ENCODE assay signal across 1 cellular context in the genomic region with DNA sequence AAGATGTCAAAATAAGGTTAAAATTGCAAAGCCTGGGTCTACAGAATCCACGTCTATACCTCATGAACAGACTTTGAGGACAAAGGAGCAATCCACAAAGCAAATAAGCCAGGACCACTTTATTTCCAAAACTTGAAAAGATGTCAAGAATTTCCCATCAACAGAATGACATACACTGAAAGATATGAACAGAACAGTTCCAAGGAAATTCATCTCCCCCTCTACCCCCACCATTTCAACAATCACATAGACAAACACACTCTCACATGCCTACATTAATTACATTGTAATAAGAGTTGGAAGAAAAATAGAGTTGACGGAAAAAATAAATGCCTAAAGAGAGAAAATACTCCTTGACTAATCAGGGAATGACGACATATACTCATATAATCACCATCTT.
TF ChIP-seq lines count a peak whose summit lies in the region.

No MANE protein-coding gene starts in this region.

TF ChIP-seq in IMR-90, 13 proteins besides CTCF, POLR2A, EP300 and RAD21:
- TF ChIP-seq RCOR1 (IDR thresholded peaks at IDR 0.05; ENCODE audit: insufficient replicate concordance, low read length) (no peak), RFX5 (IDR thresholded peaks at IDR 0.05; ENCODE audit: low read depth, low read length) (no peak), CHD1 (IDR thresholded peaks at IDR 0.05; ENCODE audit: low read depth, low read length) (no peak), SMC3 (IDR thresholded peaks at IDR 0.05; ENCODE audit: low read depth, low read length) (no peak), FOS (IDR thresholded peaks at IDR 0.05; ENCODE audit: low read depth, low read length) (no peak), MXI1 (IDR thresholded peaks at IDR 0.05; ENCODE audit: borderline replicate concordance, low read depth, low read length) (no peak), MAZ (IDR thresholded peaks at IDR 0.05; ENCODE audit: borderline replicate concordance, low read depth, low read length) (no peak)
